ENCODE assay signal across 8 cellular contexts in genomic region chr7:99392659-99393362, GRCh38. TPM values are rescaled to one million over a fixed set of nuclear protein-coding genes. Genes with fewer than 3 reads are reported as not detected.
DNase-seq lines count a peak whose midpoint lies in the region; ATAC-seq and TF ChIP-seq lines count a peak whose summit lies in the region.

No MANE protein-coding gene starts in this region.

- peaks cover 14% of the 10 kb centered on the region for H3K4me1 Mint-ChIP-seq in T-helper 17 cell

- H3K9ac ChIP-seq in HUES48 (ENCODE audit: low read depth, low read length): peak overlapping the region; percentile 67
- peak overlapping the region; percentile 55 for H3K9ac ChIP-seq in iPS-18a (ENCODE audit: low read length)
- H3K9ac ChIP-seq in smooth muscle cell (ENCODE audit: low read depth): no peak overlapping the region

- no peak overlapping the region for H2AFZ ChIP-seq in smooth muscle cell (ENCODE audit: low read depth)

- no peaks in the 10 kb centered on the region for H3K79me2 ChIP-seq in smooth muscle cell (ENCODE audit: low read depth)

- ATAC-seq in T-helper 17 cell (peak; percentile 97), HG02970 (IDR thresholded peaks at IDR 0.05; ENCODE audit: low FRiP score, unreplicated experiment) (no peak)

- H3K36me3 Mint-ChIP-seq in T-helper 17 cell (ENCODE audit: low read depth): peaks cover 1% of the 10 kb centered on the region

- H3F3A ChIP-seq in smooth muscle cell (ENCODE audit: low read depth): peaks cover 11% of the 10 kb centered on the region

- no peaks in the 10 kb centered on the region for H3K27me3 Mint-ChIP-seq in T-helper 17 cell

- H3K27ac ChIP-seq in HUES48 (ENCODE audit: low read depth, low read length) (peak overlapping the region; percentile 90), iPS-18a (ENCODE audit: low read length) (peak overlapping the region; percentile 54), smooth muscle cell (ENCODE audit: low read depth) (no peak overlapping the region)

- H3K9me3 ChIP-seq in HUES48 (ENCODE audit: control insufficient read depth, insufficient read depth, low read length): no peaks in the 10 kb centered on the region
- H3K9me3 ChIP-seq in T-helper 17 cell (ENCODE audit: control insufficient read depth, low read length, poor library complexity, severe bottlenecking): no peaks in the 10 kb centered on the region
- no peaks in the 10 kb centered on the region for H3K9me3 ChIP-seq in iPS-18a (ENCODE audit: control insufficient read depth, low read depth, low read length)
- no peaks in the 10 kb centered on the region for H3K9me3 ChIP-seq in smooth muscle cell (replicated peaks; ENCODE audit: low read depth)

- H3K27ac Mint-ChIP-seq in T-helper 17 cell: peak overlapping the region; percentile 86

- DNase-seq in GM03348 (ENCODE audit: low spot score): peak; percentile 53
- DNase-seq in T-helper 17 cell: peak; percentile 77 to 80 (median 80)
- peak in 47 of 58 donors; percentile 10 to 81 (median 46) for DNase-seq in anterior cingulate cortex (lab: John Stamatoyannopoulos, UW)
- peak; percentile 39 for DNase-seq in smooth muscle cell (lab: John Stamatoyannopoulos, UW; ENCODE audit: unreplicated experiment)
- no peak for DNase-seq in NOMO-1 (lab: John Stamatoyannopoulos, UW; ENCODE audit: unreplicated experiment in 2 of 2)

- H3K4me1 ChIP-seq in HUES48 (ENCODE audit: control insufficient read depth, insufficient read depth, low read length) (peaks cover 4% of the 10 kb centered on the region; the same call in 1 of the 2 replicates), iPS-18a (ENCODE audit: control insufficient read depth, low read depth, low read length) (peaks cover 3% of the 10 kb centered on the region), smooth muscle cell (ENCODE audit: low read depth) (no peaks in the 10 kb centered on the region)

- H3K36me3 ChIP-seq in HUES48 (ENCODE audit: control insufficient read depth, insufficient read depth, low read length) (peaks cover 63% of the 10 kb centered on the region), iPS-18a (ENCODE audit: control insufficient read depth, low read depth, low read length) (peaks cover 39% of the 10 kb centered on the region), smooth muscle cell (ENCODE audit: low read depth) (no peaks in the 10 kb centered on the region)

- H4K20me1 ChIP-seq in smooth muscle cell (ENCODE audit: low read depth): peaks cover 54% of the 10 kb centered on the region

- TF ChIP-seq CTCF in smooth muscle cell (IDR thresholded peaks at IDR 0.05; ENCODE audit: borderline replicate concordance, insufficient read depth, poor library complexity, severe bottlenecking): no peak

- H3K27me3 ChIP-seq in HUES48 (ENCODE audit: control insufficient read depth, insufficient read depth, low read length): no peaks in the 10 kb centered on the region
- H3K27me3 ChIP-seq in iPS-18a (ENCODE audit: control insufficient read depth, insufficient read depth, low read length): no peaks in the 10 kb centered on the region
- no peaks in the 10 kb centered on the region for H3K27me3 ChIP-seq in smooth muscle cell (ENCODE audit: low read depth)

- H3K4me2 ChIP-seq in smooth muscle cell: peak overlapping the region; percentile 85

- H3K4me3 ChIP-seq in HUES48 (ENCODE audit: low read depth, low read length): peak overlapping the region; percentile 73
- H3K4me3 ChIP-seq in iPS-18a (ENCODE audit: low read length): peak overlapping the region; percentile 85
- H3K4me3 ChIP-seq in smooth muscle cell: peak overlapping the region; percentile 57

- 2% methylated on average over 57 of the region's 68 CpGs for WGBS in smooth muscle cell (ENCODE audit: low lambda C conversion rate)

- peak overlapping the region; percentile 87 for H3K4me3 Mint-ChIP-seq in T-helper 17 cell

RNA-seq across cellular contexts. Expression of gene PDAP1, which starts 15.6 kb away (rescaled TPM):
- total RNA-seq in T-helper 17 cell (10 to 100 TPM; 38.5 to 42.7 TPM), smooth muscle cell (57.5 and 89.4 TPM in 2 replicates)
- 77.3 and 82.1 TPM in 2 replicates for polyA plus RNA-seq in smooth muscle cell

RNA-seq across cellular contexts. Expression of gene BUD31, which starts 16.0 kb away (rescaled TPM):
- total RNA-seq in T-helper 17 cell (100 to 1,000 TPM; 170 to 175 TPM), smooth muscle cell (97.2 and 133 TPM in 2 replicates)
- polyA plus RNA-seq in smooth muscle cell: 222 and 249 TPM in 2 replicates

RNA-seq across cellular contexts. Expression of gene ARPC1B, which starts 18.3 kb away (rescaled TPM):
- 100 to 1,000 TPM; 185 to 220 TPM for total RNA-seq in T-helper 17 cell
- total RNA-seq in smooth muscle cell: 105 and 167 TPM in 2 replicates
- polyA plus RNA-seq in smooth muscle cell: 204 and 225 TPM in 2 replicates

RNA-seq across cellular contexts. Expression of gene PTCD1, which starts 45.8 kb away (rescaled TPM):
- total RNA-seq in T-helper 17 cell: 1 to 10 TPM; 3.6 to 3.8 TPM
- total RNA-seq in smooth muscle cell: 2.7 and 10.8 TPM in 2 replicates
- 4.5 and 6.6 TPM in 2 replicates for polyA plus RNA-seq in smooth muscle cell

RNA-seq across cellular contexts. Expression of gene CPSF4, which starts 45.9 kb away (rescaled TPM):
- total RNA-seq in T-helper 17 cell: 10 to 100 TPM; 35.0 to 42.9 TPM
- total RNA-seq in smooth muscle cell: 23.6 and 27.1 TPM in 2 replicates
- polyA plus RNA-seq in smooth muscle cell: 30.3 and 37.0 TPM in 2 replicates

Comparison
In these comparisons a context has a peak if more than half of its experiments do, and no peak if none do; other contexts are left out.
1. DNase-seq: peak in GM03348 (single experiment), T-helper 17 cell (3 of 3), anterior cingulate cortex (47 of 58) and smooth muscle cell (single experiment); none in NOMO-1 (0 of 2).
2. Peak in every context shown above with its lines, with median percentiles within 50 percentile points of each other: H3K4me3 ChIP-seq.